17 cellular contexts compared by ENCODE assay signal in genomic region chr1:12145616-12146342, GRCh38. TPM values are rescaled to one million over a fixed set of nuclear protein-coding genes. Genes with fewer than 3 reads are reported as not detected.
DNase-seq lines count a peak whose midpoint lies in the region; ATAC-seq and TF ChIP-seq lines count a peak whose summit lies in the region.
"Had no signal": no experiment of that assay in that cellular context is flagged by ENCODE, and none has a peak within 500 bp of the region (broad histone marks: within the 10 kb centered on the region; RNA-seq: fewer than 3 reads in every experiment).

No MANE protein-coding gene starts in this region.

- CTCF ChIA-PET in activated CD4-positive, alpha-beta memory T cell treated with anti-CD3 and anti-CD28 coated beads for 36 hours (lab: Charles Lee) = interaction anchor here (1.9 kb wide), 1 partner anchor 21 kb away, joined by 7 read pairs; no protein-coding TSS in a partner anchor

- H3K27ac ChIP-seq in left ventricle myocardium inferior (replicated peaks) (peak overlapping the region; percentile 81), uterus (peak overlapping the region; percentile 54 to 71)
- H3K27ac ChIP-seq: epithelial cell of prostate had no signal

- H3K4me1 ChIP-seq in left ventricle myocardium inferior (peaks cover 53% of the 10 kb centered on the region), uterus (no peaks in the 10 kb centered on the region)
- H3K4me1 ChIP-seq: ascending aorta had no signal

- H3K27me3 ChIP-seq in left ventricle myocardium inferior (ENCODE audit: low read depth) (no peaks in the 10 kb centered on the region), uterus (no peaks in the 10 kb centered on the region)
- H3K27me3 ChIP-seq: ascending aorta had no signal

- peaks cover 13% of the 10 kb centered on the region for H3K9me3 Mint-ChIP-seq in activated CD4-positive, alpha-beta memory T cell treated with anti-CD3 and anti-CD28 coated beads for 36 hours
- peaks cover 2% of the 10 kb centered on the region for H3K9me3 Mint-ChIP-seq in memory B cell

- no peak overlapping the region for H3K4me3 Mint-ChIP-seq in activated CD4-positive, alpha-beta memory T cell treated with anti-CD3 and anti-CD28 coated beads for 36 hours
- no peak overlapping the region for H3K4me3 Mint-ChIP-seq in memory B cell

- H3K27ac Mint-ChIP-seq in activated CD4-positive, alpha-beta memory T cell treated with anti-CD3 and anti-CD28 coated beads for 36 hours = peak overlapping the region; percentile 23
- H3K27ac Mint-ChIP-seq in memory B cell = peak overlapping the region; percentile 53

- TF ChIP-seq CTCF in left ventricle myocardium inferior (IDR thresholded peaks at IDR 0.05; ENCODE audit: borderline replicate concordance) (no peak), uterus (IDR thresholded peaks at IDR 0.05) (no peak)

- TF ChIP-seq POLR2A in uterus (IDR thresholded peaks at IDR 0.05) = no peak

- H3K9me3 ChIP-seq in left ventricle myocardium inferior (replicated peaks) = peaks cover 7% of the 10 kb centered on the region
- H3K9me3 ChIP-seq in uterus = no peaks in the 10 kb centered on the region
- H3K9me3 ChIP-seq: mucosa of descending colon had no signal

- peaks cover 19% of the 10 kb centered on the region for H3K36me3 Mint-ChIP-seq in activated CD4-positive, alpha-beta memory T cell treated with anti-CD3 and anti-CD28 coated beads for 36 hours
- peaks cover 2% of the 10 kb centered on the region for H3K36me3 Mint-ChIP-seq in memory B cell

- no peak overlapping the region for H3K4me3 ChIP-seq in left ventricle myocardium inferior
- H3K4me3 ChIP-seq in uterus = no peak overlapping the region
- H3K4me3 ChIP-seq: ascending aorta, mucosa of descending colon had no signal

- POLR2A ChIA-PET in activated CD4-positive, alpha-beta memory T cell treated with anti-CD3 and anti-CD28 coated beads for 36 hours (lab: Charles Lee) = interaction anchor here (1.3 to 5.9 kb wide), 4 partner anchors 11 to 236 kb away, joined by 3 to 28 read pairs (median 8); no protein-coding TSS in a partner anchor

- no peaks in the 10 kb centered on the region for H3K27me3 Mint-ChIP-seq in activated CD4-positive, alpha-beta memory T cell treated with anti-CD3 and anti-CD28 coated beads for 36 hours
- no peaks in the 10 kb centered on the region for H3K27me3 Mint-ChIP-seq in memory B cell

- DNase-seq in left ventricle myocardium inferior (no peak), Right ventricle myocardium inferior (ENCODE audit: missing footprints) (no peak), memory B cell (ENCODE audit: low spot score in 2 of 2) (no peak), uterus (no peak), HPDE6-E6E7 (ENCODE audit: extremely low spot score) (no peak)
- DNase-seq in activated CD4-positive, alpha-beta memory T cell treated with anti-CD3 and anti-CD28 coated beads for 36 hours = no peak
- DNase-seq: activated CD4-positive, alpha-beta T cell treated with anti-CD3 and anti-CD28 coated beads for 4 hours; Kasumi-1; NCI-H1417 treated with DMSO at 0.1 percent for 48 hours; NCI-H2227 treated with DMSO at 0.1 percent for 48 hours; NK-92 treated with Interleukin-12 subunit alpha and Interleukin-12 subunit beta, amount 100 ng/mL, for 24 hours; stimulated activated CD4-positive, alpha-beta T cell treated with anti-CD3 and anti-CD28 coated beads, Interleukin-12 subunit alpha, Interleukin-12 subunit beta, amount 100 ng/mL, for 4 hours had no signal

- intact Hi-C loops in left ventricle myocardium inferior (cut with micrococcal nuclease) (no loop called here), Right ventricle myocardium inferior (cut with DNase I) (no loop called here), uterus (cut with DNase I; ENCODE audit: low total_unique reads) (no loop called here)
- intact Hi-C loops in activated CD4-positive, alpha-beta memory T cell treated with anti-CD3 and anti-CD28 coated beads for 36 hours (cut with micrococcal nuclease) = no loop called here

- H3K36me3 ChIP-seq in left ventricle myocardium inferior = no peaks in the 10 kb centered on the region
- no peaks in the 10 kb centered on the region for H3K36me3 ChIP-seq in uterus
- H3K36me3 ChIP-seq: ascending aorta had no signal

- ATAC-seq in Right ventricle myocardium inferior (no peak), memory B cell (ENCODE audit: low read depth) (no peak), HG02852 (IDR thresholded peaks at IDR 0.05; ENCODE audit: unreplicated experiment) (no peak), GM21717 (IDR thresholded peaks at IDR 0.05; ENCODE audit: unreplicated experiment) (no peak)
- ATAC-seq: mucosa of descending colon had no signal

- peaks cover 75% of the 10 kb centered on the region for H3K4me1 Mint-ChIP-seq in activated CD4-positive, alpha-beta memory T cell treated with anti-CD3 and anti-CD28 coated beads for 36 hours (ENCODE audit: low read depth)
- H3K4me1 Mint-ChIP-seq in memory B cell = peaks cover 51% of the 10 kb centered on the region

RNA-seq across cellular contexts. Expression of gene TNFRSF1B, which starts 21.0 kb away (rescaled TPM):
- 16.2 TPM for total RNA-seq in left ventricle myocardium inferior
- total RNA-seq in Right ventricle myocardium inferior = 19.0 TPM
- 100 to 1,000 TPM; 201 to 211 TPM for total RNA-seq in activated CD4-positive, alpha-beta memory T cell treated with anti-CD3 and anti-CD28 coated beads for 36 hours
- total RNA-seq in uterus = 10 to 100 TPM in 3 of 4 donors, 1 to 10 TPM in 1; 8.8 to 53.4 (median 24.2) TPM
